Comparison of ENCODE assay signal across 8 cellular contexts in the genomic region with DNA sequence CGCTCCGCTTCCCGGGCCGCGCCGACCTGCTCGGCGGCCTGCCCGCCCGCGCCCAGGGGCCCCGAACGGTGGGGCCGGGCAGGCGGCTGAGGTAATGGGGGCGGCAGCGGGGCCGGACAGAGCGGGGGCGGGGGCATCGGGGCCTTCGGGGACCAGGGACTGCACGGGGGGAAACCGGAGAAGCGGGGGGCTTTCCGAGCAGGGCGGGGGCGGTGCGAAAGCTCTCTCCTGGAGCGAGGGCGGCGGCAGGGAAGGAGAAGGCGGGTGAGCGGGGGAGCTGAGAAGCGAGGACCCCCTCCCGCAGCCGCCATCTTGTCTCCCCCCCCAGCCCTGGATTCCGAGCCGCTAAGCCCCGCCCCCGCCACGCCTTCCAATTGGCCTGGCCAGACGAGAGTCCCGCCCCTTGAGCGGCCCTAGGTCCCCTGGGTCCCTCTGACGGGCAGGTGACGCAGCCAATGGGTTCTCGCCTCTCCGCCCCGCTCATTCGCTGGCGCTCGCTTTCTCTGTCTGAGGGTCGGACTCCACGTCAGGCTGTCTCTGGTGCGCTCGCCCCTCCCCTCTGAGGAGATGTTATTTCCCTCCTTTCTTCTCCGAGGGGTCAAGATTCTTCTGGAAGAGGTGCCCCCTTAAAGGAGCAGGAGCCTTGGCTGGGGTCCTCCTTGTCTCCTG. TPM values are rescaled to one million over a fixed set of nuclear protein-coding genes. Genes with fewer than 3 reads are reported as not detected.
DNase-seq lines count a peak whose midpoint lies in the region; ATAC-seq lines count a peak whose summit lies in the region.

No MANE protein-coding gene starts in this region.

- H3K9me3 Mint-ChIP-seq in activated CD4-positive, alpha-beta T cell treated with anti-CD3 and anti-CD28 coated beads, Interleukin-2, amount 10 ng/mL, durations not matched to agents 7 days and 5 days, result peaks cover 5% of the 10 kb centered on the region

- peak overlapping the region; percentile 86 for H3K4me3 Mint-ChIP-seq in activated CD4-positive, alpha-beta T cell treated with anti-CD3 and anti-CD28 coated beads, Interleukin-2, amount 10 ng/mL, durations not matched to agents 7 days and 5 days

- CTCF ChIA-PET in activated CD4-positive, alpha-beta T cell treated with anti-CD3 and anti-CD28 coated beads, Interleukin-2, amount 10 ng/mL, durations not matched to agents 7 days and 5 days (lab: Charles Lee), result interaction anchor here (0.8 kb wide), 1 partner anchor 25 kb away, joined by 4 read pairs; no protein-coding TSS in a partner anchor

- peaks cover 4% of the 10 kb centered on the region for H3K27me3 Mint-ChIP-seq in activated CD4-positive, alpha-beta T cell treated with anti-CD3 and anti-CD28 coated beads, Interleukin-2, amount 10 ng/mL, durations not matched to agents 7 days and 5 days

- ATAC-seq in GM19351 (IDR thresholded peaks at IDR 0.05; ENCODE audit: unreplicated experiment) (peak; percentile 96), HG03520 (IDR thresholded peaks at IDR 0.05; ENCODE audit: unreplicated experiment) (peak; percentile 87), left lobe of liver (peak; percentile 87)

- peaks cover 27% of the 10 kb centered on the region for H3K36me3 Mint-ChIP-seq in activated CD4-positive, alpha-beta T cell treated with anti-CD3 and anti-CD28 coated beads, Interleukin-2, amount 10 ng/mL, durations not matched to agents 7 days and 5 days (ENCODE audit: low read depth)

- H3K4me1 Mint-ChIP-seq in activated CD4-positive, alpha-beta T cell treated with anti-CD3 and anti-CD28 coated beads, Interleukin-2, amount 10 ng/mL, durations not matched to agents 7 days and 5 days, result peaks cover 38% of the 10 kb centered on the region

- peak; percentile 68 to 98 (median 94) for DNase-seq in C1 segment of cervical spinal cord (lab: John Stamatoyannopoulos, UW)
- peak; percentile 88 for DNase-seq in NCI-H526 treated with DMSO at 0.1 percent for 48 hours (lab: John Stamatoyannopoulos, UW)
- peak; percentile 99 for DNase-seq in activated CD4-positive, alpha-beta T cell treated with anti-CD3 and anti-CD28 coated beads, Interleukin-2, amount 10 ng/mL, durations not matched to agents 7 days and 5 days
- peak; percentile 96 for DNase-seq in dedifferentiated amniotic fluid mesenchymal stem cell (ENCODE audit: extremely low spot score)
- peak; percentile 100 for DNase-seq in left lobe of liver (ENCODE audit: low spot score)
- peak; percentile 100 for DNase-seq in stimulated activated CD4-positive, alpha-beta T cell treated with anti-CD3 and anti-CD28 coated beads, Interleukin-2, amount 100 ng/mL, for 24 hours

- POLR2A ChIA-PET in activated CD4-positive, alpha-beta T cell treated with anti-CD3 and anti-CD28 coated beads, Interleukin-2, amount 10 ng/mL, durations not matched to agents 7 days and 5 days (lab: Charles Lee), result no interaction called here

- peak overlapping the region; percentile 95 for H3K27ac Mint-ChIP-seq in activated CD4-positive, alpha-beta T cell treated with anti-CD3 and anti-CD28 coated beads, Interleukin-2, amount 10 ng/mL, durations not matched to agents 7 days and 5 days

RNA-seq across cellular contexts. Expression of a gene that starts 0.5 kb away (rescaled TPM):
- 10 to 100 TPM; 18.5 to 24.1 TPM for total RNA-seq in activated CD4-positive, alpha-beta T cell treated with anti-CD3 and anti-CD28 coated beads, Interleukin-2, amount 10 ng/mL, durations not matched to agents 7 days and 5 days
- 18.4 TPM for total RNA-seq in left lobe of liver

Comparison
In these comparisons a context has a peak if more than half of its experiments do, and no peak if none do; other contexts are left out.
1. Peak in every context shown above with its lines: DNase-seq and ATAC-seq.